Comparison of ENCODE assay signal across 25 cellular contexts in genomic region chrX:69987691-69988090, GRCh38.
DNase-seq lines count a peak whose midpoint lies in the region.
"Had no signal": no experiment of that assay in that cellular context is flagged by ENCODE, and none has a peak within 500 bp of the region (broad histone marks: within the 10 kb centered on the region; RNA-seq: fewer than 3 reads in every experiment).

No MANE protein-coding gene starts in this region.

- DNase-seq in NCI-H1105 treated with DMSO at 0.1 percent for 48 hours (lab: John Stamatoyannopoulos, UW): peak; percentile 1
- DNase-seq in NCI-H1105 (lab: John Stamatoyannopoulos, UW): no peak
- DNase-seq in NCI-H2171 treated with DMSO at 0.1 percent for 48 hours (lab: John Stamatoyannopoulos, UW): peak; percentile 91
- peak; percentile 76 for DNase-seq in cerebellar cortex (ENCODE audit: low spot score)
- DNase-seq in lung microvascular endothelial cell (ENCODE audit: low read depth in 2 of 2): peak; percentile 5 to 27
- DNase-seq in stimulated activated CD4-positive, alpha-beta T cell treated with anti-CD3 and anti-CD28 coated beads, Interleukin-2, amount 100 ng/mL, for 24 hours: no peak
- DNase-seq in glomerular visceral epithelial cell (ENCODE audit: extremely low spot score): no peak
- no peak for DNase-seq in GM03348 (ENCODE audit: low spot score)
- DNase-seq: activated B cell treated with CpG ODN at 0.5 μM for 24 hours; activated CD4-positive, alpha-beta T cell treated with anti-CD3 and anti-CD28 coated beads, Interleukin-2, amount 50 U/mL, for 1 hour; activated gamma-delta T cell treated with Interleukin-2 at 50 U/mL for 16 hours; activated naive CD8-positive, alpha-beta T cell treated with anti-CD3 and anti-CD28 coated beads, Interleukin-2, amount 10 ng/mL, durations not matched to agents 7 days and 5 days; activated T-cell treated with anti-CD3 and anti-CD28 coated beads, Interleukin-2, amount 50 U/mL, for 4 hours; DND-41; esophagus squamous epithelium; gastrocnemius medialis; HCEC 1CT; hypothalamus; Kasumi-1; NCI-H1436 treated with DMSO at 0.1 percent for 48 hours; NCI-H748 treated with DMSO at 0.1 percent for 48 hours; pancreas; stimulated activated CD4-positive, alpha-beta T cell treated with anti-CD3 and anti-CD28 coated beads, Interleukin-1b, Interleukin-23, amount 100 ng/mL, for 48 hours; T-helper 1 cell; testis had no signal

Comparison
In these comparisons a context has a peak if more than half of its experiments do, and no peak if none do; other contexts are left out.
1. DNase-seq: peak in NCI-H1105 treated with DMSO at 0.1 percent for 48 hours (single experiment), NCI-H2171 treated with DMSO at 0.1 percent for 48 hours (single experiment), cerebellar cortex (single experiment) and lung microvascular endothelial cell (2 of 2); none in NCI-H1105 (single experiment), stimulated activated CD4-positive, alpha-beta T cell treated with anti-CD3 and anti-CD28 coated beads, Interleukin-2, amount 100 ng/mL, for 24 hours (0 of 2), glomerular visceral epithelial cell (single experiment) and GM03348 (single experiment).